16 cellular contexts compared by ENCODE assay signal in the genomic region with DNA sequence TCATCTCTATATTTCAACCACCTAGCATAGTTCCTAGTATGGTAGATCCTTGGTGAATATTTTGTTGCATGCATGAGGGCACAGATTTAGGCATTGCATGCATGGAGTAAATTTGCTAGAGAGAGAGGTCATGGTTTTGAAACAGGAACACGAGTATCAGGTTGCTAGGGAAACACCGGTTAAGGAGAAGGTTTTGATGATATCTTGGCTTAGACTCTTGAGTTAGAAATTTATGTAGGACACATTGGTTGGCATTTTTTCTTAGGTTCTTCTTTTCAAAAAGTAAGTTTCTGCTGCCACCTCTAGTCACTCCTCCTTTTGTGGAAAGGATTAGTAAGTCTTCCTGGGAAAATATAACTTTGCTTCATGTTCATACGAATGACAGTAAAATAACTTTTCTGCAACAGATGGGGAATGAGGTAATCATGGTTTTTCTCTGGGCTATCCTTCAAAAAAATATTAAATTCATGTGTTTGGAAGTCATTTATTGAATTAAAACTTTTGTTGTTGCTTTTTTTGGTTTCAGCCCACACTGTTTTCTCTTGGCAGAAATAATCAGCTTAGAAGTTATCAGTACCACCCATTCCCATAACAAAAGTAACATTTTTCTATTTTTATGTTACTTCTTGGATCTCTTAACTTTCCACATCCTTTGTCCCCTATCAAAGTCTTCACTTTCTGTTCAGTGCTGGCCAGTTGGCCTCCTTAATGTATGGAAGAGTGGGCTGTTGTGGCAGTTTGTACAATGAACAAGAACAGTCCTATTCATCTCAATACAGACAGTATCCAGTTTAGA.
DNase-seq lines count a peak whose midpoint lies in the region; ATAC-seq and TF ChIP-seq lines count a peak whose summit lies in the region.
"Had no signal": no experiment of that assay in that cellular context is flagged by ENCODE, and none has a peak within 500 bp of the region (broad histone marks: within the 10 kb centered on the region; RNA-seq: fewer than 3 reads in every experiment).

No MANE protein-coding gene starts in this region.

- H3K9me3 ChIP-seq in muscle layer of duodenum (ENCODE audit: control insufficient read depth in 1 of 2, low read length in 2 of 2), result no peaks in the 10 kb centered on the region
- H3K9me3 ChIP-seq in Karpas-422 (ENCODE audit: low read length), result no peaks in the 10 kb centered on the region
- H3K9me3 ChIP-seq in esophagus squamous epithelium, result no peaks in the 10 kb centered on the region
- H3K9me3 ChIP-seq: prostate gland, tibial nerve had no signal

- H3K27me3 Mint-ChIP-seq in Calu3 (ENCODE audit: unreplicated experiment), result no peaks in the 10 kb centered on the region

- peaks cover 11% of the 10 kb centered on the region for H3K36me3 Mint-ChIP-seq in Calu3 (ENCODE audit: insufficient read depth, unreplicated experiment)

- intact Hi-C loops in Calu3 (cut with micrococcal nuclease; ENCODE audit: unreplicated experiment), result loop anchor here (5.0 kb wide), 2 partner anchors 51 to 244 kb away; a partner anchor contains a TSS
- intact Hi-C loops in esophagus squamous epithelium (cut with DNase I), result no loop called here

- no peak overlapping the region for H3K9ac ChIP-seq in Karpas-422 (ENCODE audit: low read length)

- TF ChIP-seq POLR2A in esophagus squamous epithelium (IDR thresholded peaks at IDR 0.05), result no peak

- peaks cover 58% of the 10 kb centered on the region for H3K4me1 Mint-ChIP-seq in Calu3 (ENCODE audit: low read depth, unreplicated experiment)

- 33 to 38% methylated on average over 3 of the region's 3 CpGs for WGBS in esophagus squamous epithelium, 2 donors

- H3K9me3 Mint-ChIP-seq in Calu3 (ENCODE audit: low read depth, unreplicated experiment), result no peaks in the 10 kb centered on the region

- H3K27ac ChIP-seq in muscle layer of duodenum (ENCODE audit: low read length) (peak overlapping the region; percentile 16), Karpas-422 (ENCODE audit: low read length) (no peak overlapping the region), esophagus squamous epithelium (no peak overlapping the region)
- H3K27ac ChIP-seq: C4-2B, prostate gland, tibial nerve had no signal

- no peaks in the 10 kb centered on the region for H3K4me1 ChIP-seq in muscle layer of duodenum (ENCODE audit: control insufficient read depth in 1 of 2, insufficient read depth in 2 of 2, low read length in 2 of 2)
- H3K4me1 ChIP-seq in Karpas-422 (ENCODE audit: low read length), result no peaks in the 10 kb centered on the region
- H3K4me1 ChIP-seq in esophagus squamous epithelium, result peaks cover 0 to 8% (median 3%) of the 10 kb centered on the region in 3 donors
- H3K4me1 ChIP-seq: prostate gland had no signal

- H3K4me3 Mint-ChIP-seq in Calu3 (ENCODE audit: low read depth, unreplicated experiment), result no peak overlapping the region
- H3K4me3 Mint-ChIP-seq: activated T-cell treated with anti-CD3 and anti-CD28 coated beads, Interleukin-2, amount 50 U/mL, for 72 hours had no signal

- H3K9me2 ChIP-seq in Karpas-422 (replicated peaks; ENCODE audit: insufficient read depth, low read length), result no peaks in the 10 kb centered on the region

- no peak for TF ChIP-seq CTCF in Calu3 (IDR thresholded peaks at IDR 0.05; ENCODE audit: unreplicated experiment)
- TF ChIP-seq CTCF in fibroblast of mammary gland (conservative IDR thresholded peaks at IDR 0.05; ENCODE audit: control insufficient read depth, insufficient read depth, low read depth, low read length), result no peak
- TF ChIP-seq CTCF in esophagus squamous epithelium (IDR thresholded peaks at IDR 0.05), result no peak

- H3K4me3 ChIP-seq in fibroblast of mammary gland (ENCODE audit: control insufficient read depth, low read depth, low read length), result no peak overlapping the region
- no peak overlapping the region for H3K4me3 ChIP-seq in muscle layer of duodenum (ENCODE audit: low read depth in 1 of 2, low read length in 2 of 2)
- H3K4me3 ChIP-seq in Karpas-422 (ENCODE audit: low read length), result no peak overlapping the region
- H3K4me3 ChIP-seq in esophagus squamous epithelium, result no peak overlapping the region
- H3K4me3 ChIP-seq: prostate gland, tibial nerve had no signal

- H3K27me3 ChIP-seq in muscle layer of duodenum (ENCODE audit: low read depth, low read length) (no peaks in the 10 kb centered on the region), Karpas-422 (ENCODE audit: low read length) (no peaks in the 10 kb centered on the region), esophagus squamous epithelium (no peaks in the 10 kb centered on the region)
- H3K27me3 ChIP-seq: tibial nerve had no signal

- no peak for ATAC-seq in HG02970 (IDR thresholded peaks at IDR 0.05; ENCODE audit: low FRiP score, unreplicated experiment)
- ATAC-seq: activated T-cell treated with anti-CD3 and anti-CD28 coated beads, Interleukin-2, amount 50 U/mL, for 72 hours had no signal

- H3K27ac Mint-ChIP-seq in Calu3 (ENCODE audit: unreplicated experiment), result peak overlapping the region; percentile 30
- H3K27ac Mint-ChIP-seq: activated T-cell treated with anti-CD3 and anti-CD28 coated beads, Interleukin-2, amount 50 U/mL, for 72 hours had no signal

- DNase-seq in Calu3 (no peak), M059J (ENCODE audit: low read depth) (peak; percentile 61), fibroblast of mammary gland (ENCODE audit: low read depth) (peak; percentile 23), Karpas-422 (no peak), esophagus squamous epithelium (lab: John Stamatoyannopoulos, UW) (no peak)
- no peak for DNase-seq in stimulated activated CD4-positive, alpha-beta T cell treated with anti-CD3 and anti-CD28 coated beads, Interleukin-12 subunit alpha, Interleukin-12 subunit beta, amount 100 ng/mL, for 4 hours
- DNase-seq: activated T-cell treated with anti-CD3 and anti-CD28 coated beads, Interleukin-2, amount 50 U/mL, for 72 hours; dermis blood vessel endothelial cell; DND-41; NCI-H524; T-helper 9 cell had no signal

- H3K36me3 ChIP-seq in muscle layer of duodenum (ENCODE audit: control insufficient read depth in 1 of 2, insufficient read depth in 2 of 2, low read length in 2 of 2) (no peaks in the 10 kb centered on the region), Karpas-422 (ENCODE audit: insufficient read depth, low read length) (no peaks in the 10 kb centered on the region), esophagus squamous epithelium (no peaks in the 10 kb centered on the region)
- H3K36me3 ChIP-seq: prostate gland, tibial nerve had no signal

- no peaks in the 10 kb centered on the region for H4K20me1 ChIP-seq in Karpas-422 (ENCODE audit: insufficient read depth, low read depth, low read length)

- no peak overlapping the region for H3K4me2 ChIP-seq in Karpas-422 (ENCODE audit: low read depth, low read length, poor library complexity, severe bottlenecking)

- CTCF ChIA-PET in Calu3 (lab: Charles Lee), result no interaction called here

- H2AFZ ChIP-seq in Karpas-422 (ENCODE audit: low read length), result no peak overlapping the region

- no peaks in the 10 kb centered on the region for H3K79me2 ChIP-seq in Karpas-422 (ENCODE audit: low read length)

- no TSS peak for BruUV-seq in Calu3 (replicated peaks; lab: Mats Ljungman, UMichigan)

Comparison
In these comparisons a context has a peak if more than half of its experiments do, and no peak if none do; other contexts are left out.
1. DNase-seq: peak in M059J (single experiment) and fibroblast of mammary gland (single experiment); none in Calu3 (single experiment), Karpas-422 (single experiment), stimulated activated CD4-positive, alpha-beta T cell treated with anti-CD3 and anti-CD28 coated beads, Interleukin-12 subunit alpha, Interleukin-12 subunit beta, amount 100 ng/mL, for 4 hours (single experiment) and esophagus squamous epithelium (single experiment).